In genomic region chr3:191119415-191120295, GRCh38 we compare ENCODE assay signal across 16 cellular contexts.
DNase-seq lines count a peak whose midpoint lies in the region; ATAC-seq lines count a peak whose summit lies in the region.
"Had no signal": no experiment of that assay in that cellular context is flagged by ENCODE, and none has a peak within 500 bp of the region (broad histone marks: within the 10 kb centered on the region; RNA-seq: fewer than 3 reads in every experiment).

No MANE protein-coding gene starts in this region.

- ATAC-seq in GM18511 (IDR thresholded peaks at IDR 0.05; ENCODE audit: unreplicated experiment) (peak; percentile 82), GM21360 (IDR thresholded peaks at IDR 0.05; ENCODE audit: unreplicated experiment) (peak; percentile 60), HG02885 (IDR thresholded peaks at IDR 0.05; ENCODE audit: poor library complexity, unreplicated experiment) (peak; percentile 75), HG03521 (IDR thresholded peaks at IDR 0.05; ENCODE audit: unreplicated experiment) (peak; percentile 69), sciatic nerve (no peak)
- ATAC-seq: activated T-helper 17 cell treated with anti-CD3 and anti-CD28 coated beads, Interleukin-2, amount 50 U/mL, for 72 hours; upper lobe of right lung had no signal

- intact Hi-C loops in sciatic nerve (cut with DNase I): no loop called here

- DNase-seq in NCI-H1092 (lab: John Stamatoyannopoulos, UW) (no peak), sciatic nerve (ENCODE audit: low spot score) (no peak), DMS153 treated with DMSO at 0.1 percent for 48 hours (lab: John Stamatoyannopoulos, UW; ENCODE audit: unreplicated experiment) (no peak)
- DNase-seq in stimulated activated CD4-positive, alpha-beta T cell treated with anti-CD3 and anti-CD28 coated beads, Interleukin-12 subunit alpha, Interleukin-12 subunit beta, amount 100 ng/mL, for 4 hours: no peak
- DNase-seq: activated CD4-positive, alpha-beta T cell treated with anti-CD3 and anti-CD28 coated beads, Interleukin-2, amount 10 ng/mL, durations not matched to agents 7 days and 5 days; H7; NCI-H1105 treated with DMSO at 0.1 percent for 48 hours; ovary; stimulated activated CD8-positive, alpha-beta memory T cell treated with anti-CD3 and anti-CD28 coated beads, Interleukin-4, amount 100 ng/mL, for 48 hours; T-helper 2 cell; upper lobe of right lung had no signal
